1 cellular context compared by ENCODE assay signal in genomic region chr16:50021509-50021908, GRCh38.
TF ChIP-seq lines count a peak whose summit lies in the region.

No MANE protein-coding gene starts in this region.

TF ChIP-seq in GM12878, 131 proteins besides CTCF, POLR2A, EP300 and RAD21:
- no peak for TF ChIP-seq SPI1 (IDR thresholded peaks at IDR 0.05; ENCODE audit: borderline replicate concordance, insufficient read depth, low read depth, low read length)
- TF ChIP-seq SMC3 (IDR thresholded peaks at IDR 0.05; ENCODE audit: borderline replicate concordance, low read length), result peak; percentile 19; the same call in 1 of the 2 replicates
- TF ChIP-seq ZNF274 (IDR thresholded peaks at IDR 0.05; ENCODE audit: insufficient read depth, insufficient read length), result no peak
- no peak for TF ChIP-seq HCFC1 (IDR thresholded peaks at IDR 0.05; ENCODE audit: low read length)
